In the genomic region with DNA sequence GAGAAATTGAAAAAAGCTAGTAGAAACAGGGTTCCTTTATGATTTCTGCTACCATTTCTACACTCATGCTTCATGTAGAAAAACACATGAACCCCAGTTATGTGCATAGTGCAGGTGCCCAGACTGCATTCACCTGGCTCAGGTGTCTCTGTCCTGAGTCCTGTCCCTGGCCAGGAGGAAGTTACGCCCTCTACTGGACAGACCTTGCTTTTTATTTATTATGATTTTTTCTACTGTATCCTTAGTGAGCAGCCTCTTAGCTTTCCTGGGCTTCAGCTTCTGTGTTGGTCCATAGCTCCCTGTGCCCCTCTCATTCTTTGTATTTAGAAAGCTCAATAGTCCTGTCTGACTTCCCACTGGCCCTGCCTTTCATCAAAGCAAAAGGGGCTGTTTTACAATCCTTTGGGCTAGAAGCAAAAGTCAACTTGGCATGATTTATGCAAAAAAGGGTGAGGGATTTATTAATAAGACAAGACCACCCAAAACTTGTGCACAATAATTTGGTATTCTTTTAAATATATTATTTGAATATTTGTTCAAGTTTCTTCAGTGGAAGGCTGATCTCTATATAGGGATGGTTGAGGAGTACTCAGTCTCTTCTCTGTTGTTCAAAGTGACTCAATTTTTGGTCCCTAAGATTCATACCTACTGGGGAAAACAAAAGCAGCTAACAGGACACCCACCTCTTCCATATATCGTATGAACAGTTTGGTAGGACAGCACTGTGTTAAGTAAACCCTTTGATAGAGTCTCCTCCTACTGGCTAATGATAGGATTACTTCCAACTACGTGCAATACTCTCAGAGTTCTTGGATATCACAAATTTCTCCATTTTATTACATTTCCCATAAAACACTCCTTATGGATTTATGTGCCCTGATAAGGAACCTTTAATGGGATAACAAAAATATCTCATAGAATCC, we compare ENCODE assay signal across 8 cellular contexts.
DNase-seq lines count a peak whose midpoint lies in the region; ATAC-seq, FAIRE-seq and TF ChIP-seq lines count a peak whose summit lies in the region.

No MANE protein-coding gene starts in this region.

- H3K4me3 Mint-ChIP-seq in astrocyte (ENCODE audit: unreplicated experiment) = no peak overlapping the region

- no peaks in the 10 kb centered on the region for H3K27me3 ChIP-seq in astrocyte (ENCODE audit: insufficient read depth, low read length)

- no peaks in the 10 kb centered on the region for H4K20me1 ChIP-seq in astrocyte (ENCODE audit: insufficient read depth, low read length)

- no peak overlapping the region for H3K27ac Mint-ChIP-seq in astrocyte (ENCODE audit: unreplicated experiment)

- H3K79me2 ChIP-seq in astrocyte (ENCODE audit: insufficient read depth, low read length) = no peaks in the 10 kb centered on the region

- peaks cover 8% of the 10 kb centered on the region for H3K4me1 Mint-ChIP-seq in astrocyte (ENCODE audit: low read depth, unreplicated experiment)

- no peak overlapping the region for H3K4me3 ChIP-seq in astrocyte (ENCODE audit: insufficient read depth, low read depth, low read length)

- no peak overlapping the region for H3K9ac ChIP-seq in astrocyte (ENCODE audit: low read length)

- no peaks in the 10 kb centered on the region for H3K9me3 Mint-ChIP-seq in astrocyte (ENCODE audit: unreplicated experiment)

- H3K4me2 ChIP-seq in astrocyte (ENCODE audit: low read length) = no peak overlapping the region

- DNase-seq in Daoy (ENCODE audit: low read depth) = peak; percentile 2
- peak; percentile 28 for DNase-seq in HuH-7 (ENCODE audit: low spot score)
- peak; percentile 22 for DNase-seq in astrocyte (ENCODE audit: low read depth)
- DNase-seq in iris pigment epithelial cell (ENCODE audit: low read depth) = peak; percentile 72
- DNase-seq in activated effector memory CD4-positive, alpha-beta T cell treated with Interleukin-2 at 50 U/mL for 16 hours = no peak
- DNase-seq in NCI-H146 (lab: John Stamatoyannopoulos, UW) = no peak
- DNase-seq in middle frontal gyrus (ENCODE audit: extremely low spot score, low spot score) = no peak

- H2AFZ ChIP-seq in astrocyte (ENCODE audit: low read depth, low read length) = no peak overlapping the region

- no peak overlapping the region for H3K27ac ChIP-seq in astrocyte (ENCODE audit: low read depth, low read length)

- H3K9me3 ChIP-seq in astrocyte (ENCODE audit: insufficient read depth, low read depth, low read length) = no peaks in the 10 kb centered on the region

- H3K4me1 ChIP-seq in astrocyte (ENCODE audit: insufficient read depth, low read length) = no peaks in the 10 kb centered on the region

- no peaks in the 10 kb centered on the region for H3K36me3 Mint-ChIP-seq in astrocyte (ENCODE audit: low read depth, unreplicated experiment)

- FAIRE-seq in astrocyte (lab: Jason Lieb, UNC) = no peak

- no peak for ATAC-seq in activated CD4-positive, CD25-positive, alpha-beta regulatory T cell treated with anti-CD3 and anti-CD28 coated beads, Interleukin-2, amount 50 U/mL, for 24 hours

- peaks cover 6% of the 10 kb centered on the region for H3K27me3 Mint-ChIP-seq in astrocyte (ENCODE audit: low read depth, unreplicated experiment)

- H3K36me3 ChIP-seq in astrocyte (ENCODE audit: insufficient read depth, low read length) = no peaks in the 10 kb centered on the region

- peak; percentile 41 for TF ChIP-seq CTCF in astrocyte (IDR thresholded peaks at IDR 0.05; ENCODE audit: insufficient read depth, low read depth, low read length)

Comparison
In these comparisons a context has a peak if more than half of its experiments do, and no peak if none do; other contexts are left out.
1. DNase-seq: peak in Daoy (single experiment), HuH-7 (single experiment), astrocyte (single experiment) and iris pigment epithelial cell (single experiment); none in activated effector memory CD4-positive, alpha-beta T cell treated with Interleukin-2 at 50 U/mL for 16 hours (single experiment), NCI-H146 (single experiment) and middle frontal gyrus (single experiment).